1 cellular context compared by ENCODE assay signal in the genomic region with DNA sequence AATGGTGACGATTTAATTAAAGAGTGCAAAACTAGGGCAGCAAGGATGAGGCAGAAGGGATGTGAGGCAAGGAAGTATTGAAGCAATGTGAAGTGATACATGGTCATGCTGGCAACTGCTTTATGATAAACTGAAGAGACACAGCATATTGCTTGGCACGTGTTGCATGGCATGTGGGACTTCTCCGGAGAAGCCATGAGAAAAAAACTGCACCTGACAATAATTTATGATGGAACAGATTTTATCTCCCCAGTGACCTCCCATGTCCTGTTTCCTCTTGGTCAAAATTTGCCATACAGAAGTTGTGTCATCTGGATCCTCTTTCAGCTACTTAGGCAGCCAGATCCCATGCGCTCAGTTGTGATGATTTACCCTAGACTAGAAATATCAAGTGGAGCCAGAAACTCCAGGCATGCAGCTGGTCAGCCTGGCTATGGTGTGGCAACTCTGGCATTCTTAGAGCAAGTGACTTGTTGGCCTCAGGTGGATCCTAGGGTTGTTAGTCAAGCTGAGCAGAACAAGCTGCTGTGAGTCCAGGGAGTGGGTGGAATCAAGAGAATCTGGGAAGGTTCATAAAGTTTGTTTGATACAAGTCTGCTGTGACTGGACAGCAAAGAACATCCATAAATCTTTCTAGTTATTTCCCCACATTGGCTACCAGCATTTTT.
TF ChIP-seq lines count a peak whose summit lies in the region.

No MANE protein-coding gene starts in this region.

TF ChIP-seq in SK-N-SH, 30 proteins besides CTCF, POLR2A, EP300 and RAD21:
- TF ChIP-seq MXI1 (IDR thresholded peaks at IDR 0.05; ENCODE audit: low read depth, low read length) (peak; percentile 84), RXRA (IDR thresholded peaks at IDR 0.05; ENCODE audit: borderline replicate concordance, low read depth) (no peak), RCOR1 (IDR thresholded peaks at IDR 0.05; ENCODE audit: low read length) (peak; percentile 79; the same call in 1 of the 2 replicates), CHD2 (IDR thresholded peaks at IDR 0.05; ENCODE audit: low read length, partially characterized antibody) (peak; percentile 48)
